In genomic region chr4:83011779-83012630, GRCh38 we compare ENCODE assay signal across 8 cellular contexts. TPM values are rescaled to one million over a fixed set of nuclear protein-coding genes. Genes with fewer than 3 reads are reported as not detected.
DNase-seq lines count a peak whose midpoint lies in the region; ATAC-seq and TF ChIP-seq lines count a peak whose summit lies in the region.

No MANE protein-coding gene starts in this region.

- no peaks in the 10 kb centered on the region for H3K36me3 ChIP-seq in left lung

- H3K36me3 Mint-ChIP-seq in T-helper 17 cell (ENCODE audit: low read depth) = peaks cover 2% of the 10 kb centered on the region

- H3K27me3 Mint-ChIP-seq in T-helper 17 cell = no peaks in the 10 kb centered on the region

- DNase-seq in CD1c-positive myeloid dendritic cell (ENCODE audit: extremely low spot score) = peak; percentile 41
- peak in 1 of 3 donors; percentile 14 for DNase-seq in T-helper 17 cell
- DNase-seq in left lung = peak; percentile 53 to 90
- DNase-seq in stimulated activated CD8-positive, alpha-beta memory T cell treated with anti-CD3 and anti-CD28 coated beads, Interleukin-4, amount 100 ng/mL, for 48 hours = peak; percentile 60
- DNase-seq in central memory CD4-positive, alpha-beta T cell = no peak

- H3K9me3 ChIP-seq in T-helper 17 cell (ENCODE audit: control insufficient read depth, low read length, poor library complexity, severe bottlenecking) (no peaks in the 10 kb centered on the region), left lung (no peaks in the 10 kb centered on the region)

- intact Hi-C loops in left lung (cut with DNase I) = no loop called here

- peak overlapping the region; percentile 98 for H3K4me3 Mint-ChIP-seq in T-helper 17 cell

- H3K27ac Mint-ChIP-seq in T-helper 17 cell = peak overlapping the region; percentile 97

- TF ChIP-seq CTCF in left lung (IDR thresholded peaks at IDR 0.05) = no peak

- peak overlapping the region; percentile 92 for H3K27ac ChIP-seq in cingulate gyrus (ENCODE audit: low read depth, low read length)
- peak overlapping the region; percentile 88 to 92 for H3K27ac ChIP-seq in left lung

- H3K27me3 ChIP-seq in left lung = no peaks in the 10 kb centered on the region

- peaks cover 10 to 47% of the 10 kb centered on the region in 2 donors for H3K4me1 ChIP-seq in left lung

- H3K4me1 Mint-ChIP-seq in T-helper 17 cell = peaks cover 46% of the 10 kb centered on the region

- H3K4me3 ChIP-seq in left lung = peak overlapping the region; percentile 82 to 88

- ATAC-seq in GM19023 (IDR thresholded peaks at IDR 0.05; ENCODE audit: unreplicated experiment) (peak; percentile 17), HG03378 (IDR thresholded peaks at IDR 0.05; ENCODE audit: unreplicated experiment) (peak; percentile 7), T-helper 17 cell (no peak), left lung (peak; percentile 5)

RNA-seq across cellular contexts. Expression of gene LIN54, which starts 1.4 kb away (rescaled TPM):
- total RNA-seq in T-helper 17 cell = 10 to 100 TPM; 15.2 to 16.8 TPM
- 10 to 100 TPM; 10.3 to 13.6 TPM for total RNA-seq in left lung

RNA-seq across cellular contexts. Expression of gene COPS4, which starts 23.0 kb away (rescaled TPM):
- total RNA-seq in T-helper 17 cell (10 to 100 TPM; 24.1 to 25.4 TPM), left lung (10 to 100 TPM; 27.8 to 30.9 TPM)
